1 cellular context compared by ENCODE assay signal in the genomic region with DNA sequence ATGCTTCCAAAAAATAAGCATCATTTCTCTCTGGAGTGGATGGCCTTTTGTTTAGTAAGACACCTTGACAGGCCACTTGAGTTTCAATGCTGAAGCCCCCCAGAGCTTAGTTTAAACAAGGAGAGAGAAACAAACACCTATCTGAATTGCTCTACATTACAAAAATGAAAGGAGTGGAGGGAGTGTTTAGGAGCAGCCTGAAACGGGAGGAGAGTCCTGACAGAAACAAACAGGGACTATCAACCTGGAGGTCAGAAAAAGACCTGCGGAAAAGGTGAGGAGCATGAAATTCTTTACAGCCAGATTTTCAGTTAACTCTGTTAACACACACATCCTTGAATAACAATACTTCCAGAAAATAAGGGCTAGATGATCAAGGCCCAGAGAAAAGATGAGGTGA.
TF ChIP-seq lines count a peak whose summit lies in the region.

No MANE protein-coding gene starts in this region.

TF ChIP-seq in WTC11, 78 proteins besides CTCF, POLR2A, EP300 and RAD21 (continued from another document):
- TF ChIP-seq ZNF532 (CRISPR knock-in tag; IDR thresholded peaks at IDR 0.05; ENCODE audit: borderline replicate concordance): no peak
